ENCODE assay signal across 8 cellular contexts in genomic region chr11:46119352-46120216, GRCh38. TPM values are rescaled to one million over a fixed set of nuclear protein-coding genes. Genes with fewer than 3 reads are reported as not detected.
A peak's percentile ranks its signal among the peaks of the same experiment; 100 is the strongest.
DNase-seq lines count a peak whose midpoint lies in the region; ATAC-seq lines count a peak whose summit lies in the region.

No MANE protein-coding gene starts in this region.

- ATAC-seq in GM21619 (IDR thresholded peaks at IDR 0.05; ENCODE audit: unreplicated experiment) (peak; percentile 23), GM18520 (IDR thresholded peaks at IDR 0.05; ENCODE audit: unreplicated experiment) (no peak)

- DNase-seq in CD1c-positive myeloid dendritic cell (ENCODE audit: extremely low spot score) (peak; percentile 57), NCI-H2227 treated with DMSO at 0.1 percent for 48 hours (lab: John Stamatoyannopoulos, UW) (peak; percentile 75), ecto neural progenitor cell (ENCODE audit: low spot score) (peak; percentile 66), lung microvascular endothelial cell (ENCODE audit: low read depth in 2 of 2) (peak; percentile 70 to 76)
- DNase-seq in activated CD4-positive, alpha-beta T cell treated with anti-CD3 and anti-CD28 coated beads, Interleukin-2, amount 50 U/mL, for 1 hour = peak; percentile 62
- DNase-seq in stimulated activated CD8-positive, alpha-beta memory T cell treated with anti-CD3 and anti-CD28 coated beads, Interleukin-12 subunit alpha, Interleukin-12 subunit beta, amount 100 ng/mL, for 4 hours (ENCODE audit: low read depth) = peak; percentile 30

RNA-seq across cellular contexts. Expression of gene PHF21A, which starts 1.7 kb away (rescaled TPM):
- total RNA-seq in lung microvascular endothelial cell = 5.2 and 8.9 TPM in 2 replicates
